22 cellular contexts compared by ENCODE assay signal in the genomic region with DNA sequence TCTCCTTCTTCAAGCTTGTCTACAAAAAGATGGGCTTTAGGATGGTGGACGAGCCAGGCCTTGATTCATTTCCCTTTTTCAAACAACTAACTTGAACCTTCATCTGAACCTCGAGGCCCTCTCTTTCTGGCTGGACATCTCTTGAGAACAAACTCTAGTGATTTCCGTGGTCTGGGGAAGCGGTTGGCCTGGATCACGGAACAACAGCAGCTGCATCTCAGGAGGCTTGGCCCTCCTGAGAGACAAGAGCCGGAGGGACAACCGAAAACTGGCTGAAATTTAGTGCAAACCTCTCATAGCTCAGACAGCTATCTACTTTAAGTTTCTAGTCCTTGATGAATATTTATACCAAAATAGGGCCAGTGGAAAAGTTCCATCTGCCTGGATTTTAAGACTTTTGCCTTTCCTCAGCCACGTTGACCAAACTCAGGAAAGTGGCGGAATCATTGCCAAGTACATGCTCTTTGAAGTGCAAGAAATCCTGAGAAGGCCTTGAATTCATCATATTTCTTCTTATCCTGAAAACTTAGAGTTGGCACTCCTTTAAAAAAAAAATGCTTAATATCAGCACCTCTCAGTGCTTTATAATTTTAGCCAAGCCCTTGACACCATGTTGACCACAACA. TPM values are rescaled to one million over a fixed set of nuclear protein-coding genes. Genes with fewer than 3 reads are reported as not detected.
A peak's percentile ranks its signal among the peaks of the same experiment; 100 is the strongest.
DNase-seq lines count a peak whose midpoint lies in the region; ATAC-seq, FAIRE-seq and TF ChIP-seq lines count a peak whose summit lies in the region.
"Had no signal": no experiment of that assay in that cellular context is flagged by ENCODE, and none has a peak within 500 bp of the region (broad histone marks: within the 10 kb centered on the region; RNA-seq: fewer than 3 reads in every experiment).

No MANE protein-coding gene starts in this region.

- H3K36me3 ChIP-seq in esophagus squamous epithelium (peaks cover 0 to 41% (median 0%) of the 10 kb centered on the region in 3 donors), subcutaneous abdominal adipose tissue (ENCODE audit: control insufficient read depth in 5 of 5, insufficient read depth in 5 of 5, low read length in 5 of 5) (peaks cover 17 to 38% (median 26%) of the 10 kb centered on the region in 5 donors)

- no peak for TF ChIP-seq CTCF in esophagus squamous epithelium (IDR thresholded peaks at IDR 0.05)

- no peaks in the 10 kb centered on the region for H3K27me3 ChIP-seq in esophagus squamous epithelium
- no peaks in the 10 kb centered on the region for H3K27me3 ChIP-seq in subcutaneous abdominal adipose tissue (ENCODE audit: control insufficient read depth in 5 of 5, insufficient read depth in 4 of 5, low read length in 5 of 5)
- H3K27me3 ChIP-seq: hepatocyte had no signal

- no peak for ATAC-seq in HG03039 (IDR thresholded peaks at IDR 0.05; ENCODE audit: unreplicated experiment)
- ATAC-seq: SK-N-SH treated with all-trans-retinoic acid at 6 μM for 48 hours; stimulated activated memory B cell treated with anti-CD40 and anti-IgM and Interleukin-4, amounts not matched to agents 10 μg/mL and 1 μg/mL and 100 μg/mL, for 72 hours had no signal

- peak overlapping the region; percentile 20 to 57 (median 44) for H3K27ac ChIP-seq in esophagus squamous epithelium
- peak overlapping the region; percentile 6 for H3K27ac ChIP-seq in subcutaneous abdominal adipose tissue (ENCODE audit: low read depth, low read length)

- no peaks in the 10 kb centered on the region for H3K9me3 ChIP-seq in esophagus squamous epithelium
- no peaks in the 10 kb centered on the region for H3K9me3 ChIP-seq in subcutaneous abdominal adipose tissue (ENCODE audit: control insufficient read depth in 5 of 5, low read length in 5 of 5)

- H3K4me1 ChIP-seq in esophagus squamous epithelium = peaks cover 0 to 52% (median 3%) of the 10 kb centered on the region in 3 donors
- peaks cover 0 to 58% (median 12%) of the 10 kb centered on the region in 5 donors for H3K4me1 ChIP-seq in subcutaneous abdominal adipose tissue (ENCODE audit: control insufficient read depth in 5 of 5, insufficient read depth in 5 of 5, low read length in 5 of 5)

- no peak for FAIRE-seq in GM12891 (lab: Jason Lieb, UNC)
- FAIRE-seq: GM19239 had no signal

- WGBS in esophagus squamous epithelium, 2 donors = 70 to 71% methylated on average over 9 of the region's 9 CpGs

- no peak for TF ChIP-seq POLR2A in esophagus squamous epithelium (IDR thresholded peaks at IDR 0.05)
- TF ChIP-seq POLR2A in GM12891 (IDR thresholded peaks at IDR 0.05; ENCODE audit: low read depth, low read length) = no peak

- intact Hi-C loops in esophagus squamous epithelium (cut with DNase I) = no loop called here

- no peak overlapping the region for H3K9ac ChIP-seq in subcutaneous abdominal adipose tissue (ENCODE audit: low read length in 5 of 5)

- DNase-seq in MV-4-11 (lab: John Stamatoyannopoulos, UW) (peak; percentile 84), esophagus squamous epithelium (lab: John Stamatoyannopoulos, UW) (no peak), myocyte (ENCODE audit: low read depth) (peak; percentile 58), DMS79 (lab: John Stamatoyannopoulos, UW) (no peak), GM12891 (ENCODE audit: insufficient read length, low spot score) (no peak), iPS-NIHi11 (ENCODE audit: low spot score) (no peak)
- DNase-seq: activated CD4-positive, alpha-beta T cell treated with anti-CD3 and anti-CD28 coated beads for 48 hours; activated naive CD4-positive, alpha-beta T cell treated with anti-CD3 and anti-CD28 coated beads for 36 hours; activated T-cell treated with anti-CD3 and anti-CD28 coated beads, Interleukin-2, amount 50 U/mL, for 48 hours; CD4-positive, alpha-beta T cell; dermis blood vessel endothelial cell; immature natural killer cell; NCI-H1436; NCI-H774; stimulated activated CD4-positive, alpha-beta T cell treated with anti-CD3 and anti-CD28 coated beads, Interleukin-4, amount 100 ng/mL, for 1 hour had no signal

- H3K4me3 ChIP-seq in esophagus squamous epithelium (no peak overlapping the region), subcutaneous abdominal adipose tissue (ENCODE audit: low read depth in 1 of 5, low read length in 5 of 5) (no peak overlapping the region)
- H3K4me3 ChIP-seq: hepatocyte, lung had no signal

TF ChIP-seq in GM12891, 5 proteins besides CTCF, POLR2A, EP300 and RAD21:
- TF ChIP-seq POU2F2 (IDR thresholded peaks at IDR 0.05; ENCODE audit: low read depth, low read length) (no peak), TAF1 (IDR thresholded peaks at IDR 0.05; ENCODE audit: low read depth, low read length) (no peak), PAX5 (IDR thresholded peaks at IDR 0.05; ENCODE audit: insufficient read depth, low read length, severe bottlenecking) (no peak), SPI1 (IDR thresholded peaks at IDR 0.05; ENCODE audit: low read depth, low read length) (no peak), POLR2AphosphoS5 (IDR thresholded peaks at IDR 0.05; ENCODE audit: low read depth, low read length) (no peak)
TF ChIP-seq in GM12891: peak in this region for 0.

RNA-seq across cellular contexts. Expression of gene LMCD1, which starts 14.5 kb away (rescaled TPM):
- 10 to 100 TPM; 23.3 to 52.8 (median 34.8) TPM for total RNA-seq in esophagus squamous epithelium
- total RNA-seq in myocyte = 21.9 and 24.9 TPM in 2 replicates
- polyA plus RNA-seq in myocyte (2012) = 363 TPM
- 13.1 TPM for polyA plus RNA-seq in GM12891 (2012; ENCODE audit: low read depth, missing spikeins)

Comparison
In these comparisons a context has a peak if more than half of its experiments do, and no peak if none do; other contexts are left out.
1. DNase-seq: peak in MV-4-11 (single experiment) and myocyte (single experiment); none in esophagus squamous epithelium (single experiment), DMS79 (single experiment), GM12891 (single experiment) and iPS-NIHi11 (single experiment).